ENCODE assay signal across 5 cellular contexts in the genomic region with DNA sequence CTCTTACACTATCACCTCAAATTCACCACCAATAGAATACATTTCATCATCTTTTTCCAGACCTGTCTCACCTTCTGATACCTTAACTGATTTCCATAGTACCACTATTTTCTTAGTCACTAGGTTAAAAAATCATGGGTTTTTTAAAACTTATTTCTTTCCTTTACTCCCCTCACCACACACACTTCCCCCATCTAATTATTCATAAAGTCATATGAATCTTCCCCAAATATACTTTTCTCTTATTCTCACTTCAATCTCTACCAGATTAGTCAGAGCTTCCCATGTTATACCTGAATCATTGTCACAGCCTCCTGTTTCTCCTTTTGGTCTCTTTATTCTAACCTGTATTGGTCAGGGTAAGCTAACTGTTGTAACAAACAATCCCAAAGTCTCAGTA.
"Had no signal": no experiment of that assay in that cellular context is flagged by ENCODE, and none has a peak within 500 bp of the region (broad histone marks: within the 10 kb centered on the region; RNA-seq: fewer than 3 reads in every experiment).

No MANE protein-coding gene starts in this region.

- H3K4me1 Mint-ChIP-seq: GM23338, H9, IgD-negative memory B cell had no signal

- H3K36me3 Mint-ChIP-seq: IgD-negative memory B cell had no signal

- ATAC-seq: GM23338, HepG2 had no signal

- H3K4me3 Mint-ChIP-seq: GM23338, H9, IgD-negative memory B cell had no signal

- H3K27me3 Mint-ChIP-seq: IgD-negative memory B cell had no signal

- H3K27ac Mint-ChIP-seq: GM23338, H9, IgD-negative memory B cell had no signal

- DNase-seq: H9, HCEC 1CT had no signal
